14 cellular contexts compared by ENCODE assay signal in the genomic region with DNA sequence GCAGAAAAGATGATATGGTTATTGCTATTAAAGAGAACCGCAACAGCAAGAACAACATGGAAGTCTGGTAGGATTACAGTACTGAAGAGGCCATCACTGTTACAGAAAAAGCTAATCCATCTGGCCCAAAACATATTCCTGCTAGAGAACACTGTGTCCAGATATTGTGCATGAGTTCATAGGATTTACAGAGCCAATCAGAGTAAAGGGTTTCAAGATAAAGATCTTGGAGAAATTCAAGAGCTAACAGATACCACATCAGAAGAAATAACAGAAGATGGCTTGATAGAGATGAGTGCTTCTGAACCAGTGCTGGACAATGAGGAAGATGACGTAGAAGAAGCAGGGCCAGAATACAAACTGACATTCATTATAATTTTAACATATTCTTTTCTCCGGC. TPM values are rescaled to one million over a fixed set of nuclear protein-coding genes. Genes with fewer than 3 reads are reported as not detected.
A peak's percentile ranks its signal among the peaks of the same experiment; 100 is the strongest.
DNase-seq lines count a peak whose midpoint lies in the region; ATAC-seq and TF ChIP-seq lines count a peak whose summit lies in the region.
"Had no signal": no experiment of that assay in that cellular context is flagged by ENCODE, and none has a peak within 500 bp of the region (broad histone marks: within the 10 kb centered on the region; RNA-seq: fewer than 3 reads in every experiment).

No MANE protein-coding gene starts in this region.

- WGBS in endodermal cell (ENCODE audit: insufficient coverage in 1 of 2, insufficient read length in 1 of 2), 2 experiments: 90 to 100% methylated on average over 1 to 2 of the region's 3 CpGs

- no peak overlapping the region for H3K27ac ChIP-seq in endodermal cell (ENCODE audit: low read depth, low read length)
- H3K27ac ChIP-seq: GM23248 had no signal

- H3K9ac ChIP-seq in endodermal cell (ENCODE audit: extremely low read depth, low read length, poor library complexity, severe bottlenecking): no peak overlapping the region
- H3K9ac ChIP-seq: GM23248 had no signal

- H3K4me3 Mint-ChIP-seq in endodermal cell: no peak overlapping the region
- H3K4me3 Mint-ChIP-seq in stimulated activated effector memory CD8-positive, alpha-beta T cell treated with anti-CD3 and anti-CD28 coated beads, Interleukin-12 subunit alpha, Interleukin-12 subunit beta, amount 100 ng/mL, for 72 hours: no peak overlapping the region
- H3K4me3 Mint-ChIP-seq: CD4-positive, alpha-beta memory T cell had no signal

- peaks cover 15% of the 10 kb centered on the region for H3K36me3 Mint-ChIP-seq in endodermal cell (ENCODE audit: low read depth)
- peaks cover 36% of the 10 kb centered on the region for H3K36me3 Mint-ChIP-seq in stimulated activated effector memory CD8-positive, alpha-beta T cell treated with anti-CD3 and anti-CD28 coated beads, Interleukin-12 subunit alpha, Interleukin-12 subunit beta, amount 100 ng/mL, for 72 hours

- H3K9me3 Mint-ChIP-seq in endodermal cell: peaks cover 10% of the 10 kb centered on the region
- H3K9me3 Mint-ChIP-seq in stimulated activated effector memory CD8-positive, alpha-beta T cell treated with anti-CD3 and anti-CD28 coated beads, Interleukin-12 subunit alpha, Interleukin-12 subunit beta, amount 100 ng/mL, for 72 hours: no peaks in the 10 kb centered on the region

- H3K9me3 ChIP-seq in endodermal cell (ENCODE audit: control insufficient read depth, low read length): peaks cover 24% of the 10 kb centered on the region
- H3K9me3 ChIP-seq: Caco-2 had no signal

- H3K27ac Mint-ChIP-seq in endodermal cell: no peak overlapping the region
- no peak overlapping the region for H3K27ac Mint-ChIP-seq in stimulated activated effector memory CD8-positive, alpha-beta T cell treated with anti-CD3 and anti-CD28 coated beads, Interleukin-12 subunit alpha, Interleukin-12 subunit beta, amount 100 ng/mL, for 72 hours
- H3K27ac Mint-ChIP-seq: CD4-positive, alpha-beta memory T cell had no signal

- no peak for ATAC-seq in stimulated activated effector memory CD8-positive, alpha-beta T cell treated with anti-CD3 and anti-CD28 coated beads, Interleukin-12 subunit alpha, Interleukin-12 subunit beta, amount 100 ng/mL, for 72 hours

- H3K27me3 ChIP-seq in endodermal cell (ENCODE audit: control insufficient read depth, insufficient read depth, low read length, poor library complexity, severe bottlenecking): no peaks in the 10 kb centered on the region

- no peak for TF ChIP-seq CTCF in endodermal cell (conservative IDR thresholded peaks at IDR 0.05)

- no peaks in the 10 kb centered on the region for H3K27me3 Mint-ChIP-seq in endodermal cell (ENCODE audit: insufficient read depth)
- H3K27me3 Mint-ChIP-seq: CD4-positive, alpha-beta memory T cell had no signal

- DNase-seq in OCI-M1 (lab: John Stamatoyannopoulos, UW): peak; percentile 59
- peak; percentile 82 for DNase-seq in amniotic epithelial cell (ENCODE audit: low read depth)
- DNase-seq in endodermal cell: no peak
- no peak for DNase-seq in activated CD4-positive, alpha-beta T cell treated with anti-CD3 and anti-CD28 coated beads, Interleukin-2, amount 50 U/mL, for 1 hour
- no peak for DNase-seq in stimulated activated effector memory CD8-positive, alpha-beta T cell treated with anti-CD3 and anti-CD28 coated beads, Interleukin-12 subunit alpha, Interleukin-12 subunit beta, amount 100 ng/mL, for 72 hours (ENCODE audit: low spot score in 2 of 2)
- DNase-seq in COLO668 (lab: John Stamatoyannopoulos, UW; ENCODE audit: unreplicated experiment): no peak
- DNase-seq: C1 segment of cervical spinal cord; Caco-2; CD4-positive, alpha-beta memory T cell; DMS153; DND-41; GM23248; H7; HCEC 1CT had no signal

- H3K4me1 Mint-ChIP-seq in endodermal cell: peaks cover 61% of the 10 kb centered on the region
- H3K4me1 Mint-ChIP-seq in stimulated activated effector memory CD8-positive, alpha-beta T cell treated with anti-CD3 and anti-CD28 coated beads, Interleukin-12 subunit alpha, Interleukin-12 subunit beta, amount 100 ng/mL, for 72 hours: peaks cover 11% of the 10 kb centered on the region

- H3K4me3 ChIP-seq in endodermal cell (ENCODE audit: low read length): peak overlapping the region; percentile 27
- H3K4me3 ChIP-seq: GM23248 had no signal

- peaks cover 27% of the 10 kb centered on the region for H3K4me1 ChIP-seq in endodermal cell (ENCODE audit: control insufficient read depth, insufficient read depth, low read length)
- H3K4me1 ChIP-seq: Caco-2 had no signal

- H3K36me3 ChIP-seq in endodermal cell (ENCODE audit: control insufficient read depth, insufficient read depth, low read length): peaks cover 12% of the 10 kb centered on the region

RNA-seq across cellular contexts. Expression of a gene that starts 58.7 kb away (rescaled TPM):
- 10 to 100 TPM; 19.0 to 20.6 TPM for total RNA-seq in endodermal cell
- polyA plus RNA-seq in endodermal cell (2013, experiment 1 of 2): 23.1 TPM
- polyA plus RNA-seq in endodermal cell (2013, experiment 2 of 2): 21.7 TPM

Comparison
In these comparisons a context has a peak if more than half of its experiments do, and no peak if none do; other contexts are left out.
1. DNase-seq: peak in OCI-M1 (single experiment) and amniotic epithelial cell (single experiment); none in endodermal cell (single experiment), activated CD4-positive, alpha-beta T cell treated with anti-CD3 and anti-CD28 coated beads, Interleukin-2, amount 50 U/mL, for 1 hour (single experiment), stimulated activated effector memory CD8-positive, alpha-beta T cell treated with anti-CD3 and anti-CD28 coated beads, Interleukin-12 subunit alpha, Interleukin-12 subunit beta, amount 100 ng/mL, for 72 hours (0 of 2) and COLO668 (single experiment).